18 cellular contexts compared by ENCODE assay signal in genomic region chr15:66715736-66716667, GRCh38. TPM values are rescaled to one million over a fixed set of nuclear protein-coding genes. Genes with fewer than 3 reads are reported as not detected.
DNase-seq lines count a peak whose midpoint lies in the region; ATAC-seq and TF ChIP-seq lines count a peak whose summit lies in the region.
"Had no signal": no experiment of that assay in that cellular context is flagged by ENCODE, and none has a peak within 500 bp of the region (broad histone marks: within the 10 kb centered on the region; RNA-seq: fewer than 3 reads in every experiment).

No MANE protein-coding gene starts in this region.

- H3K9ac ChIP-seq in IMR-90 (ENCODE audit: low read depth, low read length), result no peak overlapping the region
- H3K9ac ChIP-seq in adipocyte (ENCODE audit: low read length), result peak overlapping the region; percentile 60

- H3K4ac ChIP-seq in IMR-90 (ENCODE audit: low read depth, low read length), result no peak overlapping the region

- H3K36me3 ChIP-seq in IMR-90 (ENCODE audit: control insufficient read depth, insufficient read depth, low read length) (peaks cover 44% of the 10 kb centered on the region), adipocyte (ENCODE audit: control insufficient read depth, insufficient read depth, low read length, severe bottlenecking) (peaks cover 83% of the 10 kb centered on the region), right lobe of liver (no peaks in the 10 kb centered on the region), thyroid gland (peaks cover 5 to 9% of the 10 kb centered on the region in 2 donors)
- no peaks in the 10 kb centered on the region for H3K36me3 ChIP-seq in effector memory CD4-positive, alpha-beta T cell (ENCODE audit: control insufficient read depth, insufficient read depth, low read length)

- no peak overlapping the region for H2BK120ac ChIP-seq in IMR-90 (ENCODE audit: low read depth, low read length)

- H2AFZ ChIP-seq in IMR-90 (replicated peaks; ENCODE audit: low read length, poor library complexity), result no peak overlapping the region

- H3K27me3 ChIP-seq in IMR-90 (ENCODE audit: control insufficient read depth, insufficient read depth, low read length) (no peaks in the 10 kb centered on the region), adipocyte (replicated peaks; ENCODE audit: control insufficient read depth, insufficient read depth, low read length) (no peaks in the 10 kb centered on the region), right lobe of liver (no peaks in the 10 kb centered on the region), thyroid gland (no peaks in the 10 kb centered on the region)
- no peaks in the 10 kb centered on the region for H3K27me3 ChIP-seq in effector memory CD4-positive, alpha-beta T cell (replicated peaks; ENCODE audit: control insufficient read depth, insufficient read depth, low read length, poor library complexity, severe bottlenecking)
- H3K27me3 ChIP-seq: gastroesophageal sphincter, sigmoid colon had no signal

- H2BK20ac ChIP-seq in IMR-90 (ENCODE audit: low read depth, low read length), result no peak overlapping the region

- no peak overlapping the region for H2AK9ac ChIP-seq in IMR-90 (replicated peaks; ENCODE audit: low read depth, low read length, poor library complexity)

- in situ Hi-C loops in IMR-90 (cut with MboI; ENCODE audit: low sequenced_read_pairs), result loop anchor here (25.0 kb wide), 1 partner anchor 121 kb away; no protein-coding TSS in a partner anchor

- DNase-seq in IMR-90, result no peak
- no peak for DNase-seq in adipocyte (ENCODE audit: low read depth)
- DNase-seq in right lobe of liver, result no peak
- no peak for DNase-seq in thyroid gland
- DNase-seq in dermis blood vessel endothelial cell, result no peak
- no peak for DNase-seq in mesenteric fat pad (ENCODE audit: low spot score)
- DNase-seq in activated T-helper 2 cell treated with anti-CD3 and anti-CD28 coated beads, Interferon-gamma antibody, Interleukin-2, Interleukin-4, amounts not matched to agents 10 μg/mL and 5 μg/mL and 100 μg/mL, durations not matched to agents 14 hours and 24 hours and 36 hours (ENCODE audit: low spot score), result no peak
- DNase-seq in effector memory CD4-positive, alpha-beta T cell, result no peak
- DNase-seq: activated effector memory CD4-positive, alpha-beta T cell treated with Interleukin-2 at 50 U/mL for 16 hours; amniotic stem cell; Karpas-422; mammary epithelial cell; sigmoid colon; stimulated activated CD4-positive, alpha-beta T cell treated with anti-CD3 and anti-CD28 coated beads, Interleukin-2, amount 100 ng/mL, for 48 hours had no signal

- no peak overlapping the region for H2BK15ac ChIP-seq in IMR-90 (ENCODE audit: low read depth, low read length)

- dilution Hi-C loops in IMR-90 (cut with HindIII; ENCODE audit: low sequenced_read_pairs, unreplicated experiment), result no loop called here

- no peak overlapping the region for H4K8ac ChIP-seq in IMR-90 (ENCODE audit: low read depth in 2 of 2, low read length in 2 of 2)

- peaks cover 37 to 86% of the 10 kb centered on the region in 2 experiments for H3K79me1 ChIP-seq in IMR-90 (ENCODE audit: low read depth in 1 of 2, low read length in 2 of 2)

- H3K4me3 Mint-ChIP-seq in activated T-helper 2 cell treated with anti-CD3 and anti-CD28 coated beads, Interferon-gamma antibody, Interleukin-2, Interleukin-4, amounts not matched to agents 10 μg/mL and 5 μg/mL and 100 μg/mL, durations not matched to agents 14 hours and 24 hours and 36 hours (ENCODE audit: low read depth), result no peak overlapping the region
- H3K4me3 Mint-ChIP-seq: T-helper 1 cell treated with Interleukin-12 subunit alpha and Interleukin-12 subunit beta and Interleukin-4 antibody, amounts not matched to agents 30 μg/mL and 1 μg/mL, for 36 hours had no signal

- peaks cover 57% of the 10 kb centered on the region for H3K9me1 ChIP-seq in IMR-90 (ENCODE audit: insufficient read depth, low read length)

- no peaks in the 10 kb centered on the region for H3K36me3 Mint-ChIP-seq in activated T-helper 2 cell treated with anti-CD3 and anti-CD28 coated beads, Interferon-gamma antibody, Interleukin-2, Interleukin-4, amounts not matched to agents 10 μg/mL and 5 μg/mL and 100 μg/mL, durations not matched to agents 14 hours and 24 hours and 36 hours (ENCODE audit: low read depth)

- H4K5ac ChIP-seq in IMR-90 (ENCODE audit: low read depth, low read length), result no peak overlapping the region

- no peak for TF ChIP-seq RAD21 in IMR-90 (IDR thresholded peaks at IDR 0.05; ENCODE audit: low read length)

- H3K9me3 ChIP-seq in IMR-90 (ENCODE audit: control insufficient read depth, insufficient read depth, low read length), result no peaks in the 10 kb centered on the region
- no peaks in the 10 kb centered on the region for H3K9me3 ChIP-seq in adipocyte (ENCODE audit: control insufficient read depth, low read length)
- no peaks in the 10 kb centered on the region for H3K9me3 ChIP-seq in right lobe of liver
- no peaks in the 10 kb centered on the region for H3K9me3 ChIP-seq in thyroid gland
- H3K9me3 ChIP-seq in effector memory CD4-positive, alpha-beta T cell (ENCODE audit: control insufficient read depth, low read length), result no peaks in the 10 kb centered on the region
- H3K9me3 ChIP-seq: gastroesophageal sphincter, sigmoid colon had no signal

- no peak overlapping the region; the same call in 1 of the 2 replicates for H3K23ac ChIP-seq in IMR-90 (ENCODE audit: low read depth, low read length)

- no peak overlapping the region for H3K18ac ChIP-seq in IMR-90 (ENCODE audit: low read depth, low read length)

- no peaks in the 10 kb centered on the region for H3K9me3 Mint-ChIP-seq in activated T-helper 2 cell treated with anti-CD3 and anti-CD28 coated beads, Interferon-gamma antibody, Interleukin-2, Interleukin-4, amounts not matched to agents 10 μg/mL and 5 μg/mL and 100 μg/mL, durations not matched to agents 14 hours and 24 hours and 36 hours
- H3K9me3 Mint-ChIP-seq: CD14-positive monocyte; T-helper 1 cell treated with Interleukin-12 subunit alpha and Interleukin-12 subunit beta and Interleukin-4 antibody, amounts not matched to agents 30 μg/mL and 1 μg/mL, for 36 hours had no signal

- no peak overlapping the region for H3K27ac ChIP-seq in IMR-90 (ENCODE audit: insufficient read depth, low read length)
- peak overlapping the region in 2 of 3 donors; percentile 49 to 52 for H3K27ac ChIP-seq in right lobe of liver
- peak overlapping the region; percentile 42 to 75 (median 58) for H3K27ac ChIP-seq in thyroid gland
- no peak overlapping the region for H3K27ac ChIP-seq in effector memory CD4-positive, alpha-beta T cell (ENCODE audit: insufficient read depth, low read length, poor library complexity, severe bottlenecking)
- H3K27ac ChIP-seq: gastroesophageal sphincter, HL-60 had no signal

- H3K4me3 ChIP-seq in IMR-90 (ENCODE audit: insufficient read depth, low read depth, low read length) (no peak overlapping the region), adipocyte (ENCODE audit: low read length) (peak overlapping the region; percentile 22), right lobe of liver (no peak overlapping the region), thyroid gland (replicated peaks in 1 of 3) (no peak overlapping the region)
- no peak overlapping the region for H3K4me3 ChIP-seq in effector memory CD4-positive, alpha-beta T cell (ENCODE audit: insufficient read depth, low read depth, low read length, poor library complexity, severe bottlenecking)
- H3K4me3 ChIP-seq: gastroesophageal sphincter, sigmoid colon had no signal

- H3K4me2 ChIP-seq in IMR-90 (ENCODE audit: low read depth, low read length), result no peak overlapping the region

- peaks cover 30% of the 10 kb centered on the region for H3K4me1 ChIP-seq in IMR-90 (ENCODE audit: control insufficient read depth, insufficient read depth, low read length)
- H3K4me1 ChIP-seq in adipocyte (ENCODE audit: control insufficient read depth, insufficient read depth, low read length), result peaks cover 82% of the 10 kb centered on the region
- peaks cover 0 to 25% (median 9%) of the 10 kb centered on the region in 4 donors for H3K4me1 ChIP-seq in right lobe of liver
- peaks cover 37 to 92% of the 10 kb centered on the region in 2 donors for H3K4me1 ChIP-seq in thyroid gland
- H3K4me1 ChIP-seq in effector memory CD4-positive, alpha-beta T cell (ENCODE audit: control insufficient read depth, insufficient read depth, low read length, poor library complexity, severe bottlenecking), result no peaks in the 10 kb centered on the region

- no peak overlapping the region for H4K91ac ChIP-seq in IMR-90 (ENCODE audit: insufficient read depth, low read depth, low read length)

- ATAC-seq in IMR-90 (ENCODE audit: low read depth), result no peak
- ATAC-seq in right lobe of liver, result peak in 1 of 4 donors; percentile 6
- ATAC-seq: gastroesophageal sphincter had no signal

- no peak overlapping the region for H3K27ac Mint-ChIP-seq in activated T-helper 2 cell treated with anti-CD3 and anti-CD28 coated beads, Interferon-gamma antibody, Interleukin-2, Interleukin-4, amounts not matched to agents 10 μg/mL and 5 μg/mL and 100 μg/mL, durations not matched to agents 14 hours and 24 hours and 36 hours
- H3K27ac Mint-ChIP-seq: T-helper 1 cell treated with Interleukin-12 subunit alpha and Interleukin-12 subunit beta and Interleukin-4 antibody, amounts not matched to agents 30 μg/mL and 1 μg/mL, for 36 hours had no signal

- WGBS in IMR-90 (ENCODE audit: extremely low coverage in 2 of 2, insufficient read length in 1 of 2), 2 experiments, result 94% methylated on average over 3 of the region's 15 CpGs; no CpG with 5 or more reads in 1 of the 2 experiments
- 59% methylated on average over 14 of the region's 15 CpGs for WGBS in right lobe of liver (ENCODE audit: insufficient coverage, low coverage, low lambda C conversion rate, missing lambda C conversion rate)
- WGBS in thyroid gland, 2 donors, result 64 to 72% methylated on average over 15 of the region's 15 CpGs

- POLR2A ChIA-PET in IMR-90 (lab: Charles Lee; ENCODE audit: unreplicated experiment), result interaction anchor here (0.9 kb wide), 1 partner anchor 11 kb away, joined by 8 read pairs; no protein-coding TSS in a partner anchor

- no peak overlapping the region for H2BK5ac ChIP-seq in IMR-90 (ENCODE audit: low read depth, low read length, poor library complexity, severe bottlenecking)

- H3K27me3 Mint-ChIP-seq in activated T-helper 2 cell treated with anti-CD3 and anti-CD28 coated beads, Interferon-gamma antibody, Interleukin-2, Interleukin-4, amounts not matched to agents 10 μg/mL and 5 μg/mL and 100 μg/mL, durations not matched to agents 14 hours and 24 hours and 36 hours (ENCODE audit: low read depth), result peaks cover 2% of the 10 kb centered on the region

- H3K4me1 Mint-ChIP-seq in activated T-helper 2 cell treated with anti-CD3 and anti-CD28 coated beads, Interferon-gamma antibody, Interleukin-2, Interleukin-4, amounts not matched to agents 10 μg/mL and 5 μg/mL and 100 μg/mL, durations not matched to agents 14 hours and 24 hours and 36 hours (ENCODE audit: low read depth), result peaks cover 10% of the 10 kb centered on the region

- intact Hi-C loops in IMR-90 (cut with micrococcal nuclease), result no loop called here
- intact Hi-C loops in right lobe of liver (cut with DNase I), result no loop called here
- intact Hi-C loops in thyroid gland (cut with DNase I), result no loop called here
- intact Hi-C loops in activated T-helper 2 cell treated with anti-CD3 and anti-CD28 coated beads, Interferon-gamma antibody, Interleukin-2, Interleukin-4, amounts not matched to agents 10 μg/mL and 5 μg/mL and 100 μg/mL, durations not matched to agents 14 hours and 24 hours and 36 hours (cut with micrococcal nuclease), result no loop called here

- H3K56ac ChIP-seq in IMR-90 (ENCODE audit: extremely low read depth, insufficient read depth, low read length), result no peak overlapping the region

- TF ChIP-seq POLR2A in IMR-90 (IDR thresholded peaks at IDR 0.05; ENCODE audit: low read depth, low read length) (no peak), right lobe of liver (IDR thresholded peaks at IDR 0.05) (no peak), thyroid gland (IDR thresholded peaks at IDR 0.05) (no peak)

- no peak overlapping the region for H3K14ac ChIP-seq in IMR-90 (replicated peaks; ENCODE audit: low read depth, low read length)

- peaks cover 22% of the 10 kb centered on the region for H4K20me1 ChIP-seq in IMR-90 (ENCODE audit: insufficient read depth, low read length)

- BruUV-seq in IMR-90 (replicated peaks; lab: Mats Ljungman, UMichigan), result no TSS peak

- H2AK5ac ChIP-seq in IMR-90 (ENCODE audit: low read depth, low read length), result no peak overlapping the region

- TF ChIP-seq CTCF in IMR-90 (conservative IDR thresholded peaks at IDR 0.05; ENCODE audit: low read depth, low read length) (no peak), right lobe of liver (IDR thresholded peaks at IDR 0.05) (no peak), thyroid gland (IDR thresholded peaks at IDR 0.05) (no peak)

- CTCF ChIA-PET in IMR-90 (lab: Yijun Ruan, JAX), result no interaction called here

RNA-seq across cellular contexts. Expression of gene SMAD6, which starts 14.0 kb away (rescaled TPM):
- total RNA-seq in IMR-90 (2012; rRNA removed) (3.6 and 4.8 TPM in 2 replicates), right lobe of liver (10 to 100 TPM; 10.5 to 17.2 (median 12.3) TPM), thyroid gland (100 to 1,000 TPM in 1 of 4 donors, 10 to 100 TPM in 3; 59.3 to 118 (median 62.3) TPM), dermis blood vessel endothelial cell (10.1 and 11.9 TPM in 2 replicates), mesenteric fat pad (32.2 TPM)
- polyA plus RNA-seq in IMR-90 (2012; rRNA removed), result 8.5 and 13.6 TPM in 2 replicates
- 4.7 and 9.3 TPM in 2 replicates for polyA plus RNA-seq in IMR-90 (2012; cell fraction: cytosol; rRNA removed)
- 17.3 and 42.6 TPM in 2 replicates for polyA plus RNA-seq in IMR-90 (2012; cell fraction: nucleus; rRNA removed; ENCODE audit: low replicate concordance)
- 0.43 and 0.57 TPM in 2 replicates for total RNA-seq in activated T-helper 2 cell treated with anti-CD3 and anti-CD28 coated beads, Interferon-gamma antibody, Interleukin-2, Interleukin-4, amounts not matched to agents 10 μg/mL and 5 μg/mL and 100 μg/mL, durations not matched to agents 14 hours and 24 hours and 36 hours
- polyA plus RNA-seq: CD14-positive monocyte had no signal

Comparison
In these comparisons a context has a peak if more than half of its experiments do, and no peak if none do; other contexts are left out.
1. H3K27ac ChIP-seq: peak in right lobe of liver (2 of 3) and thyroid gland (3 of 3); none in IMR-90 (single experiment) and effector memory CD4-positive, alpha-beta T cell (single experiment).